Comparison of ENCODE assay signal across 23 cellular contexts in genomic region chr6:89932245-89932802, GRCh38. TPM values are rescaled to one million over a fixed set of nuclear protein-coding genes. Genes with fewer than 3 reads are reported as not detected.
"Had no signal": no experiment of that assay in that cellular context is flagged by ENCODE, and none has a peak within 500 bp of the region (broad histone marks: within the 10 kb centered on the region; RNA-seq: fewer than 3 reads in every experiment).

No MANE protein-coding gene starts in this region.

- H3K27me3 Mint-ChIP-seq: activated naive CD4-positive, alpha-beta T cell treated with anti-CD3 and anti-CD28 coated beads, Interleukin-2, amount 10 ng/mL, durations not matched to agents 7 days and 5 days; activated T-helper 17 cell treated with anti-CD3 and anti-CD28 coated beads, Interleukin-2, amount 50 U/mL, for 72 hours had no signal

- H2AFZ ChIP-seq: PC-9 had no signal

- H3K36me3 ChIP-seq: adrenal gland had no signal

- H3K4me3 ChIP-seq: adrenal gland, PC-9 had no signal

- H3K27ac Mint-ChIP-seq: activated naive CD4-positive, alpha-beta T cell treated with anti-CD3 and anti-CD28 coated beads, Interleukin-2, amount 10 ng/mL, durations not matched to agents 7 days and 5 days; activated T-helper 17 cell treated with anti-CD3 and anti-CD28 coated beads, Interleukin-2, amount 50 U/mL, for 72 hours; T-helper 1 cell treated with Interleukin-12 subunit alpha and Interleukin-12 subunit beta and Interleukin-4 antibody, amounts not matched to agents 30 μg/mL and 1 μg/mL, for 36 hours had no signal

- H3K4me3 Mint-ChIP-seq: activated CD8-positive, alpha-beta T cell treated with anti-CD3 and anti-CD28 coated beads, Interleukin-2, amount 10 ng/mL, durations not matched to agents 7 days and 5 days; activated naive CD4-positive, alpha-beta T cell treated with anti-CD3 and anti-CD28 coated beads, Interleukin-2, amount 10 ng/mL, durations not matched to agents 7 days and 5 days; activated T-cell treated with anti-CD3 and anti-CD28 coated beads, Interleukin-2, amount 50 U/mL, for 4 hours; activated T-helper 17 cell treated with anti-CD3 and anti-CD28 coated beads, Interleukin-2, amount 50 U/mL, for 72 hours; T-helper 1 cell treated with Interleukin-12 subunit alpha and Interleukin-12 subunit beta and Interleukin-4 antibody, amounts not matched to agents 30 μg/mL and 1 μg/mL, for 36 hours had no signal

- H3K4me2 ChIP-seq: PC-9 had no signal

- H3K27ac ChIP-seq: adrenal gland, PC-9 had no signal

- H3K9me3 ChIP-seq: adrenal gland had no signal

- ATAC-seq: activated CD4-positive, CD25-positive, alpha-beta regulatory T cell treated with anti-CD3 and anti-CD28 coated beads, Interleukin-2, amount 50 U/mL, for 24 hours; activated CD8-positive, alpha-beta T cell treated with anti-CD3 and anti-CD28 coated beads, Interleukin-2, amount 10 ng/mL, durations not matched to agents 7 days and 5 days; activated T-cell treated with anti-CD3 and anti-CD28 coated beads, Interleukin-2, amount 50 U/mL, for 4 hours; activated T-helper 17 cell treated with anti-CD3 and anti-CD28 coated beads, Interleukin-2, amount 50 U/mL, for 72 hours had no signal

- H3K27me3 ChIP-seq: adrenal gland had no signal

- H3K4me1 ChIP-seq: adrenal gland had no signal

- H3K9me3 Mint-ChIP-seq: activated naive CD4-positive, alpha-beta T cell treated with anti-CD3 and anti-CD28 coated beads, Interleukin-2, amount 10 ng/mL, durations not matched to agents 7 days and 5 days; activated T-cell treated with anti-CD3 and anti-CD28 coated beads, Interleukin-2, amount 50 U/mL, for 4 hours; activated T-helper 17 cell treated with anti-CD3 and anti-CD28 coated beads, Interleukin-2, amount 50 U/mL, for 72 hours; T-helper 1 cell treated with Interleukin-12 subunit alpha and Interleukin-12 subunit beta and Interleukin-4 antibody, amounts not matched to agents 30 μg/mL and 1 μg/mL, for 36 hours had no signal

- DNase-seq: activated CD4-positive, alpha-beta T cell treated with anti-CD3 and anti-CD28 coated beads for 48 hours; activated CD4-positive, alpha-beta T cell treated with anti-CD3 and anti-CD28 coated beads, Interleukin-2, amount 50 U/mL, for 4 hours; activated CD8-positive, alpha-beta T cell treated with anti-CD3 and anti-CD28 coated beads, Interleukin-2, amount 10 ng/mL, durations not matched to agents 7 days and 5 days; activated gamma-delta T cell; activated naive CD4-positive, alpha-beta T cell treated with anti-CD3 and anti-CD28 coated beads, Interleukin-2, amount 10 ng/mL, durations not matched to agents 7 days and 5 days; activated T-cell treated with anti-CD3 and anti-CD28 coated beads, Interleukin-2, amount 50 U/mL, for 4 hours; adrenal gland; anterior cingulate cortex; Kasumi-1; KBM-7; NCI-H146; NCI-H187 treated with DMSO at 0.1 percent for 48 hours; NCI-H2081 treated with DMSO at 0.1 percent for 48 hours; NCI-H446; NCI-H524; PC-9; SHP77 treated with DMSO at 0.1 percent for 48 hours had no signal

RNA-seq across cellular contexts. Expression of gene GJA10, which starts 38.1 kb away (rescaled TPM):
- total RNA-seq: activated CD8-positive, alpha-beta T cell treated with anti-CD3 and anti-CD28 coated beads, Interleukin-2, amount 10 ng/mL, durations not matched to agents 7 days and 5 days; activated T-cell treated with anti-CD3 and anti-CD28 coated beads, Interleukin-2, amount 50 U/mL, for 4 hours; activated T-helper 17 cell treated with anti-CD3 and anti-CD28 coated beads, Interleukin-2, amount 50 U/mL, for 72 hours; adrenal gland; cardiac septum; cerebellum; PC-9; SK-MEL-5 had no signal
